7 cellular contexts compared by ENCODE assay signal in the genomic region with DNA sequence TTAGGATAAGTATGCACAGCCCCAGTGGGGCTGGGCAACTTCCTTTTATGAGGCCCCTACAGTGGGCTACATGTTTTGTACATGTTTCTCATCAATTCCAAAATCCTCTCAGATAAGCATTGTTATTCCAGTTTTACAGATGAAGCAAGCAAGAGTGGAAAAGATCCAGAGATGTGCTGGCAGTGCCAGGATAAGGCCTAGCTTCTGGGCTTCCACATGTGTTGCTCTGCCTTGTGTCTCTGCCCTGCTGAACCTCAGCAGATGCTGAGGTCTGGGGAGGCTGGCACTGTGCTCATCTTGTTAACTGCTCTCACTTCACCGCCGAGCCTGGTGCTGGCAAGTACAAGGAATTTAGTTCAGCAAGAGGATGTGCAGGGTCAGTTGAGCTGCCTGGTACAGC.
"Had no signal": no experiment of that assay in that cellular context is flagged by ENCODE, and none has a peak within 500 bp of the region (broad histone marks: within the 10 kb centered on the region; RNA-seq: fewer than 3 reads in every experiment).

No MANE protein-coding gene starts in this region.

- H3K27ac ChIP-seq: GM23248 had no signal

- ATAC-seq: K562 had no signal

- FAIRE-seq: HTR-8/SVneo, K562 had no signal

- H3K4me3 ChIP-seq: GM23248, K562 had no signal

- DNase-seq: GM23248, GOT3, H7, HCEC 1CT, IMR-90 had no signal
